10 cellular contexts compared by ENCODE assay signal in the genomic region with DNA sequence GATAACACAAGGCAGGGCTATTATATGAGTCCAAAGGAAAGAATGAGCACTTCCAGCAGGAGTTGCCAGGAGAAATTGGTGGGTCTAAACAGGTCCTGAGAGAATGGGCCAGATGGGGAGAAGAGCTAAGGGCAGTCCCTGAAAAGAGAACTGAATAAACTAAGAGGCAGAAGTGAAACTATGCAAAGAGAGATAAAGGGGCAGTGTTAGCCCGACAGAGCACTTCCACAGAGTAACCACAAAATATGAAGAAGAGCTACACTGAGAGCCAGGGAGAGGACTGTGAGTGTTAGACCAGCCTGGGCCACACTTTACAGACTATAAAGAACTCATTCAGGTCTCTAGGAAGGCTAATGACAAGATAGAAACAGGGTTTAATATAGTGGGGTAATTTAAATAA. TPM values are rescaled to one million over a fixed set of nuclear protein-coding genes. Genes with fewer than 3 reads are reported as not detected.
DNase-seq lines count a peak whose midpoint lies in the region; ATAC-seq and TF ChIP-seq lines count a peak whose summit lies in the region.
"Had no signal": no experiment of that assay in that cellular context is flagged by ENCODE, and none has a peak within 500 bp of the region (broad histone marks: within the 10 kb centered on the region; RNA-seq: fewer than 3 reads in every experiment).

No MANE protein-coding gene starts in this region.

- H3K4me2 ChIP-seq in GM23338: no peak overlapping the region

- no peak overlapping the region for H2AFZ ChIP-seq in GM23338

- H3K27me3 Mint-ChIP-seq in GM23338 (ENCODE audit: insufficient read depth, low read depth, poor library complexity): peaks cover 2% of the 10 kb centered on the region
- H3K27me3 Mint-ChIP-seq: IgD-negative memory B cell had no signal

- ATAC-seq in GM19043 (IDR thresholded peaks at IDR 0.05; ENCODE audit: low read depth, unreplicated experiment): peak; percentile 99
- ATAC-seq in HG02970 (IDR thresholded peaks at IDR 0.05; ENCODE audit: low FRiP score, unreplicated experiment): peak; percentile 74
- no peak for ATAC-seq in GM23338

- no peaks in the 10 kb centered on the region for H3K9me3 Mint-ChIP-seq in GM23338
- H3K9me3 Mint-ChIP-seq: IgD-negative memory B cell had no signal

- peaks cover 26% of the 10 kb centered on the region for H3K4me1 ChIP-seq in GM23338 (ENCODE audit: insufficient read depth)

- no peaks in the 10 kb centered on the region for H3F3A ChIP-seq in GM23338 (replicated peaks; ENCODE audit: low read depth)

- TF ChIP-seq CTCF in GM23338 (conservative IDR thresholded peaks at IDR 0.05; ENCODE audit: low read depth in 2 of 2): no peak

- no peaks in the 10 kb centered on the region for H3K79me2 ChIP-seq in GM23338 (replicated peaks; ENCODE audit: insufficient read depth)

- H3K27ac Mint-ChIP-seq in GM23338: no peak overlapping the region

- H3K9me2 ChIP-seq in GM23338 (ENCODE audit: insufficient read depth): no peaks in the 10 kb centered on the region

- no peaks in the 10 kb centered on the region for H3K36me3 Mint-ChIP-seq in GM23338 (ENCODE audit: low read depth)
- H3K36me3 Mint-ChIP-seq: IgD-negative memory B cell had no signal

- H4K20me1 ChIP-seq in GM23338 (replicated peaks; ENCODE audit: insufficient read depth): 0 out of 2 replicates have a peak, but pooled peaks cover 2% of the 10 kb centered on the region

- H3K4me3 Mint-ChIP-seq in GM23338: no peak overlapping the region

- H3K4me3 ChIP-seq in GM23338: no peak overlapping the region
- H3K4me3 ChIP-seq: thoracic aorta had no signal

- DNase-seq in SIG-M5 (lab: John Stamatoyannopoulos, UW): peak; percentile 46
- DNase-seq in pons (ENCODE audit: low spot score): peak; percentile 76
- no peak for DNase-seq in GM23338 (ENCODE audit: low spot score)
- DNase-seq in stimulated activated CD4-positive, alpha-beta T cell treated with anti-CD3 and anti-CD28 coated beads, Interleukin-4, amount 100 ng/mL, for 1 hour: no peak
- DNase-seq in middle frontal gyrus (ENCODE audit: extremely low spot score, low spot score): no peak
- no peak for DNase-seq in NCI-H1092 (lab: John Stamatoyannopoulos, UW)

- H3K27me3 ChIP-seq in GM23338 (ENCODE audit: insufficient read depth): no peaks in the 10 kb centered on the region

- peaks cover 22% of the 10 kb centered on the region for H3K4me1 Mint-ChIP-seq in GM23338

- no peak overlapping the region for H3K27ac ChIP-seq in GM23338 (ENCODE audit: low read depth)
- H3K27ac ChIP-seq: thoracic aorta had no signal

- no peaks in the 10 kb centered on the region for H3K36me3 ChIP-seq in GM23338 (ENCODE audit: insufficient read depth)
- H3K36me3 ChIP-seq: thoracic aorta had no signal

TF ChIP-seq in GM23338, 12 proteins besides CTCF, POLR2A, EP300 and RAD21 (continues in another document):
- TF ChIP-seq CREB1 (CRISPR knock-in tag; IDR thresholded peaks at IDR 0.05; ENCODE audit: low read depth) (no peak), ZNF114 (CRISPR knock-in tag; IDR thresholded peaks at IDR 0.05) (no peak), EZH2 (IDR thresholded peaks at IDR 0.05; ENCODE audit: low read depth, unreplicated experiment) (no peak), ZNF331 (CRISPR knock-in tag; IDR thresholded peaks at IDR 0.05; ENCODE audit: low read depth) (no peak), NANOG (IDR thresholded peaks at IDR 0.05; ENCODE audit: borderline replicate concordance) (no peak)
- TF ChIP-seq, protein P1, sequence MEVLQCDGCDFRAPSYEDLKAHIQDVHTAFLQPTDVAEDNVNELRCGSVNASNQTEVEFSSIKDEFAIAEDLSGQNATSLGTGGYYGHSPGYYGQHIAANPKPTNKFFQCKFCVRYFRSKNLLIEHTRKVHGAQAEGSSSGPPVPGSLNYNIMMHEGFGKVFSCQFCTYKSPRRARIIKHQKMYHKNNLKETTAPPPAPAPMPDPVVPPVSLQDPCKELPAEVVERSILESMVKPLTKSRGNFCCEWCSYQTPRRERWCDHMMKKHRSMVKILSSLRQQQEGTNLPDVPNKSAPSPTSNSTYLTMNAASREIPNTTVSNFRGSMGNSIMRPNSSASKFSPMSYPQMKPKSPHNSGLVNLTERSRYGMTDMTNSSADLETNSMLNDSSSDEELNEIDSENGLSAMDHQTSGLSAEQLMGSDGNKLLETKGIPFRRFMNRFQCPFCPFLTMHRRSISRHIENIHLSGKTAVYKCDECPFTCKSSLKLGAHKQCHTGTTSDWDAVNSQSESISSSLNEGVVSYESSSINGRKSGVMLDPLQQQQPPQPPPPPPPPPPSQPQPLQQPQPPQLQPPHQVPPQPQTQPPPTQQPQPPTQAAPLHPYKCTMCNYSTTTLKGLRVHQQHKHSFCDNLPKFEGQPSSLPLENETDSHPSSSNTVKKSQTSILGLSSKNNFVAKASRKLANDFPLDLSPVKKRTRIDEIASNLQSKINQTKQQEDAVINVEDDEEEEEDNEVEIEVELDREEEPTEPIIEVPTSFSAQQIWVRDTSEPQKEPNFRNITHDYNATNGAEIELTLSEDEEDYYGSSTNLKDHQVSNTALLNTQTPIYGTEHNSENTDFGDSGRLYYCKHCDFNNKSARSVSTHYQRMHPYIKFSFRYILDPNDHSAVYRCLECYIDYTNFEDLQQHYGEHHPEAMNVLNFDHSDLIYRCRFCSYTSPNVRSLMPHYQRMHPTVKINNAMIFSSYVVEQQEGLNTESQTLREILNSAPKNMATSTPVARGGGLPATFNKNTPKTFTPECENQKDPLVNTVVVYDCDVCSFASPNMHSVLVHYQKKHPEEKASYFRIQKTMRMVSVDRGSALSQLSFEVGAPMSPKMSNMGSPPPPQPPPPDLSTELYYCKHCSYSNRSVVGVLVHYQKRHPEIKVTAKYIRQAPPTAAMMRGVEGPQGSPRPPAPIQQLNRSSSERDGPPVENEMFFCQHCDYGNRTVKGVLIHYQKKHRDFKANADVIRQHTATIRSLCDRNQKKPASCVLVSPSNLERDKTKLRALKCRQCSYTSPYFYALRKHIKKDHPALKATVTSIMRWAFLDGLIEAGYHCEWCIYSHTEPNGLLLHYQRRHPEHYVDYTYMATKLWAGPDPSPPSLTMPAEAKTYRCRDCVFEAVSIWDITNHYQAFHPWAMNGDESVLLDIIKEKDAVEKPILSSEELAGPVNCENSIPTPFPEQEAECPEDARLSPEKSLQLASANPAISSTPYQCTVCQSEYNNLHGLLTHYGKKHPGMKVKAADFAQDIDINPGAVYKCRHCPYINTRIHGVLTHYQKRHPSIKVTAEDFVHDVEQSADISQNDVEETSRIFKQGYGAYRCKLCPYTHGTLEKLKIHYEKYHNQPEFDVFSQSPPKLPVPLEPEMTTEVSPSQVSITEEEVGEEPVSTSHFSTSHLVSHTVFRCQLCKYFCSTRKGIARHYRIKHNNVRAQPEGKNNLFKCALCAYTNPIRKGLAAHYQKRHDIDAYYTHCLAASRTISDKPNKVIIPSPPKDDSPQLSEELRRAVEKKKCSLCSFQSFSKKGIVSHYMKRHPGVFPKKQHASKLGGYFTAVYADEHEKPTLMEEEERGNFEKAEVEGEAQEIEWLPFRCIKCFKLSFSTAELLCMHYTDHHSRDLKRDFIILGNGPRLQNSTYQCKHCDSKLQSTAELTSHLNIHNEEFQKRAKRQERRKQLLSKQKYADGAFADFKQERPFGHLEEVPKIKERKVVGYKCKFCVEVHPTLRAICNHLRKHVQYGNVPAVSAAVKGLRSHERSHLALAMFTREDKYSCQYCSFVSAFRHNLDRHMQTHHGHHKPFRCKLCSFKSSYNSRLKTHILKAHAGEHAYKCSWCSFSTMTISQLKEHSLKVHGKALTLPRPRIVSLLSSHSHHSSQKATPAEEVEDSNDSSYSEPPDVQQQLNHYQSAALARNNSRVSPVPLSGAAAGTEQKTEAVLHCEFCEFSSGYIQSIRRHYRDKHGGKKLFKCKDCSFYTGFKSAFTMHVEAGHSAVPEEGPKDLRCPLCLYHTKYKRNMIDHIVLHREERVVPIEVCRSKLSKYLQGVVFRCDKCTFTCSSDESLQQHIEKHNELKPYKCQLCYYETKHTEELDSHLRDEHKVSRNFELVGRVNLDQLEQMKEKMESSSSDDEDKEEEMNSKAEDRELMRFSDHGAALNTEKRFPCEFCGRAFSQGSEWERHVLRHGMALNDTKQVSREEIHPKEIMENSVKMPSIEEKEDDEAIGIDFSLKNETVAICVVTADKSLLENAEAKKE (CRISPR knock-in tag; IDR thresholded peaks at IDR 0.05): no peak
- TF ChIP-seq, protein P2, sequence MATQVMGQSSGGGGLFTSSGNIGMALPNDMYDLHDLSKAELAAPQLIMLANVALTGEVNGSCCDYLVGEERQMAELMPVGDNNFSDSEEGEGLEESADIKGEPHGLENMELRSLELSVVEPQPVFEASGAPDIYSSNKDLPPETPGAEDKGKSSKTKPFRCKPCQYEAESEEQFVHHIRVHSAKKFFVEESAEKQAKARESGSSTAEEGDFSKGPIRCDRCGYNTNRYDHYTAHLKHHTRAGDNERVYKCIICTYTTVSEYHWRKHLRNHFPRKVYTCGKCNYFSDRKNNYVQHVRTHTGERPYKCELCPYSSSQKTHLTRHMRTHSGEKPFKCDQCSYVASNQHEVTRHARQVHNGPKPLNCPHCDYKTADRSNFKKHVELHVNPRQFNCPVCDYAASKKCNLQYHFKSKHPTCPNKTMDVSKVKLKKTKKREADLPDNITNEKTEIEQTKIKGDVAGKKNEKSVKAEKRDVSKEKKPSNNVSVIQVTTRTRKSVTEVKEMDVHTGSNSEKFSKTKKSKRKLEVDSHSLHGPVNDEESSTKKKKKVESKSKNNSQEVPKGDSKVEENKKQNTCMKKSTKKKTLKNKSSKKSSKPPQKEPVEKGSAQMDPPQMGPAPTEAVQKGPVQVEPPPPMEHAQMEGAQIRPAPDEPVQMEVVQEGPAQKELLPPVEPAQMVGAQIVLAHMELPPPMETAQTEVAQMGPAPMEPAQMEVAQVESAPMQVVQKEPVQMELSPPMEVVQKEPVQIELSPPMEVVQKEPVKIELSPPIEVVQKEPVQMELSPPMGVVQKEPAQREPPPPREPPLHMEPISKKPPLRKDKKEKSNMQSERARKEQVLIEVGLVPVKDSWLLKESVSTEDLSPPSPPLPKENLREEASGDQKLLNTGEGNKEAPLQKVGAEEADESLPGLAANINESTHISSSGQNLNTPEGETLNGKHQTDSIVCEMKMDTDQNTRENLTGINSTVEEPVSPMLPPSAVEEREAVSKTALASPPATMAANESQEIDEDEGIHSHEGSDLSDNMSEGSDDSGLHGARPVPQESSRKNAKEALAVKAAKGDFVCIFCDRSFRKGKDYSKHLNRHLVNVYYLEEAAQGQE (IDR thresholded peaks at IDR 0.05; ENCODE audit: unreplicated experiment): no peak
- TF ChIP-seq, protein P3, sequence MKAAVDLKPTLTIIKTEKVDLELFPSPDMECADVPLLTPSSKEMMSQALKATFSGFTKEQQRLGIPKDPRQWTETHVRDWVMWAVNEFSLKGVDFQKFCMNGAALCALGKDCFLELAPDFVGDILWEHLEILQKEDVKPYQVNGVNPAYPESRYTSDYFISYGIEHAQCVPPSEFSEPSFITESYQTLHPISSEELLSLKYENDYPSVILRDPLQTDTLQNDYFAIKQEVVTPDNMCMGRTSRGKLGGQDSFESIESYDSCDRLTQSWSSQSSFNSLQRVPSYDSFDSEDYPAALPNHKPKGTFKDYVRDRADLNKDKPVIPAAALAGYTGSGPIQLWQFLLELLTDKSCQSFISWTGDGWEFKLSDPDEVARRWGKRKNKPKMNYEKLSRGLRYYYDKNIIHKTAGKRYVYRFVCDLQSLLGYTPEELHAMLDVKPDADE (IDR thresholded peaks at IDR 0.05): no peak

RNA-seq across cellular contexts. Expression of a gene that starts 43.8 kb away (rescaled TPM):
- total RNA-seq in GM23338 (2014; rRNA removed; shearing (Covaris generic)): 35.3 and 43.4 TPM in 2 replicates
- 7.8 and 13.1 TPM in 2 replicates for polyA plus RNA-seq in GM23338 (2016; fragmentation: Nextera tagmentation; extraction: Ambion mirVana)

Comparison
In these comparisons a context has a peak if more than half of its experiments do, and no peak if none do; other contexts are left out.
1. DNase-seq: peak in SIG-M5 (single experiment) and pons (single experiment); none in GM23338 (single experiment), stimulated activated CD4-positive, alpha-beta T cell treated with anti-CD3 and anti-CD28 coated beads, Interleukin-4, amount 100 ng/mL, for 1 hour (single experiment), middle frontal gyrus (single experiment) and NCI-H1092 (single experiment).